Comparison of ENCODE assay signal across 9 cellular contexts in the genomic region with DNA sequence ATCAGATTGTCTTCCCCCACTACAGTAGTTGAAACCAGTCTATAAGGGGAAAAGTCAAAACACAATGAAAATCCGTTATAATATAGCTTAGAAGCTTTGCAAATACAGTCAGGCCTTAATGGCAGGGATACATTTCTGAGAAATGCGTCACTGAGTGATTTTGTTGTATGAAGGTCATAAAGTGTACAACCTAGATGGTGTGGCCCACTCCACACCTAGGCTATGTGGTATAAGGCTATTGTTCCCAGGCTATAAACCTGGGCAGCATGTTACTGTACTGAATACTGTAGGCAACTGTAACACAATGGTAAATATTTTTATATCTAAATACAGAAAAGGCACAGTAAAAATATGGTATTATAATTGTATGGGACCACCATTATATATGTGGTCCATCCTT.
"Had no signal": no experiment of that assay in that cellular context is flagged by ENCODE, and none has a peak within 500 bp of the region (broad histone marks: within the 10 kb centered on the region; RNA-seq: fewer than 3 reads in every experiment).

No MANE protein-coding gene starts in this region.

- H3K4me1 ChIP-seq: HAP-1 had no signal

- H3K36me3 ChIP-seq: HAP-1 had no signal

- H3K4me2 ChIP-seq: GM23338 had no signal

- H3K9me3 ChIP-seq: HAP-1 had no signal

- DNase-seq: GM23248, GOT3, H7, H9, HCEC 1CT, HFFc6 had no signal

- H3K9ac ChIP-seq: GM23248 had no signal

- H3K27ac ChIP-seq: GM23248 had no signal

- ATAC-seq: GM23338, HCT116 had no signal

- H3K4me3 ChIP-seq: GM23248, GM23338, HAP-1 had no signal

- H2AFZ ChIP-seq: GM23248, GM23338 had no signal
